ENCODE assay signal across 8 cellular contexts in genomic region chr19:3338541-3339181, GRCh38. TPM values are rescaled to one million over a fixed set of nuclear protein-coding genes. Genes with fewer than 3 reads are reported as not detected.
DNase-seq lines count a peak whose midpoint lies in the region; ATAC-seq lines count a peak whose summit lies in the region.

No MANE protein-coding gene starts in this region.

- peak; percentile 54 for DNase-seq in activated T-helper 1 cell treated with Interleukin-2 at 50 U/mL for 16 hours (ENCODE audit: low read depth)
- no peak for DNase-seq in activated T-helper 1 cell treated with anti-CD3 and anti-CD28 coated beads, Interleukin-12 subunit alpha, Interleukin-12 subunit beta, Interleukin-2, Interleukin-4 antibody, amounts not matched to agents 30 ng/mL and 10 ng/mL and 1 ng/mL, durations not matched to agents 14 hours and 24 hours and 36 hours (ENCODE audit: low spot score)
- DNase-seq in activated naive CD8-positive, alpha-beta T cell treated with anti-CD3 and anti-CD28 coated beads, Interleukin-2, amount 50 U/mL, for 24 hours = peak; percentile 45
- DNase-seq in H7 = no peak
- no peak for DNase-seq in mesendoderm
- DNase-seq in NCI-H1436 treated with DMSO at 0.1 percent for 48 hours (lab: John Stamatoyannopoulos, UW) = no peak
- DNase-seq in SHP77 treated with DMSO at 0.1 percent for 48 hours (lab: John Stamatoyannopoulos, UW) = no peak

- no peaks in the 10 kb centered on the region for H3K4me1 Mint-ChIP-seq in activated T-helper 1 cell treated with anti-CD3 and anti-CD28 coated beads, Interleukin-12 subunit alpha, Interleukin-12 subunit beta, Interleukin-2, Interleukin-4 antibody, amounts not matched to agents 30 ng/mL and 10 ng/mL and 1 ng/mL, durations not matched to agents 14 hours and 24 hours and 36 hours (ENCODE audit: low read depth)
- peaks cover 7% of the 10 kb centered on the region for H3K4me1 Mint-ChIP-seq in activated naive CD8-positive, alpha-beta T cell treated with anti-CD3 and anti-CD28 coated beads, Interleukin-2, amount 50 U/mL, for 24 hours

- no peaks in the 10 kb centered on the region for H3K36me3 Mint-ChIP-seq in activated T-helper 1 cell treated with anti-CD3 and anti-CD28 coated beads, Interleukin-12 subunit alpha, Interleukin-12 subunit beta, Interleukin-2, Interleukin-4 antibody, amounts not matched to agents 30 ng/mL and 10 ng/mL and 1 ng/mL, durations not matched to agents 14 hours and 24 hours and 36 hours (ENCODE audit: low read depth)
- no peaks in the 10 kb centered on the region for H3K36me3 Mint-ChIP-seq in activated naive CD8-positive, alpha-beta T cell treated with anti-CD3 and anti-CD28 coated beads, Interleukin-2, amount 50 U/mL, for 24 hours (ENCODE audit: low read depth)

- no peak overlapping the region for H4K8ac ChIP-seq in mesendoderm (ENCODE audit: low read depth, low read length)

- H3K9me3 Mint-ChIP-seq in activated T-helper 1 cell treated with anti-CD3 and anti-CD28 coated beads, Interleukin-12 subunit alpha, Interleukin-12 subunit beta, Interleukin-2, Interleukin-4 antibody, amounts not matched to agents 30 ng/mL and 10 ng/mL and 1 ng/mL, durations not matched to agents 14 hours and 24 hours and 36 hours = no peaks in the 10 kb centered on the region
- no peaks in the 10 kb centered on the region for H3K9me3 Mint-ChIP-seq in activated naive CD8-positive, alpha-beta T cell treated with anti-CD3 and anti-CD28 coated beads, Interleukin-2, amount 50 U/mL, for 24 hours

- no peaks in the 10 kb centered on the region for H3K27me3 Mint-ChIP-seq in activated T-helper 1 cell treated with anti-CD3 and anti-CD28 coated beads, Interleukin-12 subunit alpha, Interleukin-12 subunit beta, Interleukin-2, Interleukin-4 antibody, amounts not matched to agents 30 ng/mL and 10 ng/mL and 1 ng/mL, durations not matched to agents 14 hours and 24 hours and 36 hours (ENCODE audit: insufficient read depth)
- no peaks in the 10 kb centered on the region for H3K27me3 Mint-ChIP-seq in activated naive CD8-positive, alpha-beta T cell treated with anti-CD3 and anti-CD28 coated beads, Interleukin-2, amount 50 U/mL, for 24 hours

- no peaks in the 10 kb centered on the region for H3K27me3 ChIP-seq in mucosa of stomach (ENCODE audit: control insufficient read depth, insufficient read depth, low read length)
- H3K27me3 ChIP-seq in H7 (ENCODE audit: control insufficient read depth, insufficient read depth, low read length) = no peaks in the 10 kb centered on the region
- H3K27me3 ChIP-seq in mesendoderm (ENCODE audit: insufficient read depth, low read length, poor library complexity) = no peaks in the 10 kb centered on the region

- H2BK15ac ChIP-seq in mesendoderm (replicated peaks; ENCODE audit: low read depth) = no peak overlapping the region

- no peak overlapping the region for H3K56ac ChIP-seq in mesendoderm (ENCODE audit: low read length)

- intact Hi-C loops in activated T-helper 1 cell treated with anti-CD3 and anti-CD28 coated beads, Interleukin-12 subunit alpha, Interleukin-12 subunit beta, Interleukin-2, Interleukin-4 antibody, amounts not matched to agents 30 ng/mL and 10 ng/mL and 1 ng/mL, durations not matched to agents 14 hours and 24 hours and 36 hours (cut with micrococcal nuclease) = no loop called here

- H3K4me2 ChIP-seq in mesendoderm (ENCODE audit: low read length) = no peak overlapping the region

- no peak overlapping the region for H3K27ac Mint-ChIP-seq in activated T-helper 1 cell treated with anti-CD3 and anti-CD28 coated beads, Interleukin-12 subunit alpha, Interleukin-12 subunit beta, Interleukin-2, Interleukin-4 antibody, amounts not matched to agents 30 ng/mL and 10 ng/mL and 1 ng/mL, durations not matched to agents 14 hours and 24 hours and 36 hours
- peak overlapping the region; percentile 67 for H3K27ac Mint-ChIP-seq in activated naive CD8-positive, alpha-beta T cell treated with anti-CD3 and anti-CD28 coated beads, Interleukin-2, amount 50 U/mL, for 24 hours

- WGBS in mesendoderm (ENCODE audit: extremely low coverage, insufficient coverage, low lambda C conversion rate) = no CpG with 5 or more reads among the region's 12 CpGs

- H3K27ac ChIP-seq in mesendoderm (ENCODE audit: low read depth, low read length) = no peak overlapping the region

- no peak overlapping the region for H2BK120ac ChIP-seq in mesendoderm (ENCODE audit: low read depth, low read length)

- peak overlapping the region; percentile 54 for H3K9ac ChIP-seq in mucosa of stomach (ENCODE audit: low read length)
- no peak overlapping the region for H3K9ac ChIP-seq in mesendoderm (ENCODE audit: low read length)

- H3K18ac ChIP-seq in mesendoderm (ENCODE audit: low read length) = no peak overlapping the region

- H3K79me2 ChIP-seq in mesendoderm (ENCODE audit: control insufficient read depth, insufficient read depth, low read length) = no peaks in the 10 kb centered on the region

- no peak overlapping the region for H2BK5ac ChIP-seq in mesendoderm (ENCODE audit: low read length)

- no peak overlapping the region for H3K4ac ChIP-seq in mesendoderm (ENCODE audit: low read depth, low read length)

- H4K5ac ChIP-seq in mesendoderm (ENCODE audit: low read length) = no peak overlapping the region

- H3K4me3 ChIP-seq in mucosa of stomach (ENCODE audit: low read length) = no peak overlapping the region
- H3K4me3 ChIP-seq in H7 (ENCODE audit: insufficient read depth, low read depth, low read length) = no peak overlapping the region
- H3K4me3 ChIP-seq in mesendoderm (ENCODE audit: low read length) = no peak overlapping the region

- H3K4me3 Mint-ChIP-seq in activated T-helper 1 cell treated with anti-CD3 and anti-CD28 coated beads, Interleukin-12 subunit alpha, Interleukin-12 subunit beta, Interleukin-2, Interleukin-4 antibody, amounts not matched to agents 30 ng/mL and 10 ng/mL and 1 ng/mL, durations not matched to agents 14 hours and 24 hours and 36 hours = no peak overlapping the region
- H3K4me3 Mint-ChIP-seq in activated naive CD8-positive, alpha-beta T cell treated with anti-CD3 and anti-CD28 coated beads, Interleukin-2, amount 50 U/mL, for 24 hours = no peak overlapping the region

- no peak overlapping the region for H2AK5ac ChIP-seq in mesendoderm (ENCODE audit: low read length)

- H3K79me1 ChIP-seq in mesendoderm (ENCODE audit: low read length) = no peaks in the 10 kb centered on the region

- H3K4me1 ChIP-seq in mucosa of stomach (ENCODE audit: control insufficient read depth, insufficient read depth, low read length) (peaks cover 45% of the 10 kb centered on the region), mesendoderm (ENCODE audit: control insufficient read depth, low read depth, low read length) (no peaks in the 10 kb centered on the region)

- H3K36me3 ChIP-seq in mucosa of stomach (ENCODE audit: control insufficient read depth, insufficient read depth, low read length) = no peaks in the 10 kb centered on the region
- no peaks in the 10 kb centered on the region for H3K36me3 ChIP-seq in H7 (replicated peaks; ENCODE audit: control insufficient read depth, insufficient read depth, low read length)
- H3K36me3 ChIP-seq in mesendoderm (ENCODE audit: control insufficient read depth, insufficient read depth, low read length) = no peaks in the 10 kb centered on the region

- peak; percentile 60 for ATAC-seq in activated naive CD8-positive, alpha-beta T cell treated with anti-CD3 and anti-CD28 coated beads, Interleukin-2, amount 50 U/mL, for 24 hours

- no peaks in the 10 kb centered on the region for H3K9me3 ChIP-seq in mucosa of stomach (ENCODE audit: control insufficient read depth, low read length)

- no peak overlapping the region for H3K23ac ChIP-seq in mesendoderm (ENCODE audit: low read length)

RNA-seq across cellular contexts. Expression of gene NFIC, which starts 27.7 kb away (rescaled TPM):
- 16.8 and 18.7 TPM in 2 replicates for total RNA-seq in activated T-helper 1 cell treated with anti-CD3 and anti-CD28 coated beads, Interleukin-12 subunit alpha, Interleukin-12 subunit beta, Interleukin-2, Interleukin-4 antibody, amounts not matched to agents 30 ng/mL and 10 ng/mL and 1 ng/mL, durations not matched to agents 14 hours and 24 hours and 36 hours
- 1.7 and 2.2 TPM in 2 replicates for total RNA-seq in H7 (2014; rRNA removed; shearing (Covaris generic))
- 8.8 TPM for polyA plus RNA-seq in mesendoderm (2013, experiment 1 of 2)
- polyA plus RNA-seq in mesendoderm (2013, experiment 2 of 2) = 8.8 TPM

Comparison
In these comparisons a context has a peak if more than half of its experiments do, and no peak if none do; other contexts are left out.
1. DNase-seq: peak in activated T-helper 1 cell treated with Interleukin-2 at 50 U/mL for 16 hours (single experiment) and activated naive CD8-positive, alpha-beta T cell treated with anti-CD3 and anti-CD28 coated beads, Interleukin-2, amount 50 U/mL, for 24 hours (single experiment); none in activated T-helper 1 cell treated with anti-CD3 and anti-CD28 coated beads, Interleukin-12 subunit alpha, Interleukin-12 subunit beta, Interleukin-2, Interleukin-4 antibody, amounts not matched to agents 30 ng/mL and 10 ng/mL and 1 ng/mL, durations not matched to agents 14 hours and 24 hours and 36 hours (single experiment), H7 (single experiment), mesendoderm (single experiment), NCI-H1436 treated with DMSO at 0.1 percent for 48 hours (single experiment) and SHP77 treated with DMSO at 0.1 percent for 48 hours (single experiment).